1 cellular context compared by ENCODE assay signal in genomic region chr4:114495471-114495928, GRCh38.
A peak's percentile ranks its signal among the peaks of the same experiment; 100 is the strongest.
TF ChIP-seq lines count a peak whose summit lies in the region.

No MANE protein-coding gene starts in this region.

TF ChIP-seq in GM23338, 12 proteins besides CTCF, POLR2A, EP300 and RAD21 (continued from another document):
- TF ChIP-seq ZNF462 (CRISPR knock-in tag; IDR thresholded peaks at IDR 0.05) (peak; percentile 64; the same call in 1 of the 2 replicates), EZH2phosphoT487 (IDR thresholded peaks at IDR 0.05; ENCODE audit: unreplicated experiment) (no peak), ETS1 (IDR thresholded peaks at IDR 0.05) (no peak), POLR2AphosphoS5 (IDR thresholded peaks at IDR 0.05; ENCODE audit: low read depth) (peak; percentile 90), EZH2 (IDR thresholded peaks at IDR 0.05; ENCODE audit: low read depth, unreplicated experiment) (no peak), STAT1 (IDR thresholded peaks at IDR 0.05; ENCODE audit: unreplicated experiment) (no peak), JUNB (IDR thresholded peaks at IDR 0.05; ENCODE audit: unreplicated experiment) (no peak), ZNF114 (CRISPR knock-in tag; IDR thresholded peaks at IDR 0.05) (peak; percentile 96; the same call in 1 of the 2 replicates), ZNF331 (CRISPR knock-in tag; IDR thresholded peaks at IDR 0.05; ENCODE audit: low read depth) (no peak)
